ENCODE assay signal across 13 cellular contexts in genomic region chr12:2337031-2338010, GRCh38.
DNase-seq lines count a peak whose midpoint lies in the region; TF ChIP-seq lines count a peak whose summit lies in the region.
"Had no signal": no experiment of that assay in that cellular context is flagged by ENCODE, and none has a peak within 500 bp of the region (broad histone marks: within the 10 kb centered on the region; RNA-seq: fewer than 3 reads in every experiment).

No MANE protein-coding gene starts in this region.

- H3K9me3 ChIP-seq in subcutaneous abdominal adipose tissue (ENCODE audit: control insufficient read depth in 5 of 5, low read length in 5 of 5): no peaks in the 10 kb centered on the region

- 91 to 95% methylated on average over 11 of the region's 11 CpGs for WGBS in lower leg skin, 2 donors

- no peaks in the 10 kb centered on the region for H3K27me3 ChIP-seq in subcutaneous abdominal adipose tissue (ENCODE audit: control insufficient read depth in 5 of 5, insufficient read depth in 4 of 5, low read length in 5 of 5)

- peaks cover 0 to 25% (median 23%) of the 10 kb centered on the region in 5 donors for H3K4me1 ChIP-seq in subcutaneous abdominal adipose tissue (ENCODE audit: control insufficient read depth in 5 of 5, insufficient read depth in 5 of 5, low read length in 5 of 5)

- H3K27ac ChIP-seq in subcutaneous abdominal adipose tissue (ENCODE audit: low read depth, low read length): peak overlapping the region; percentile 9
- H3K27ac ChIP-seq: 22Rv1 had no signal

- no peak for TF ChIP-seq POLR2A in lower leg skin (IDR thresholded peaks at IDR 0.05)

- DNase-seq in DMS79 treated with DMSO at 0.1 percent for 48 hours (lab: John Stamatoyannopoulos, UW) (peak; percentile 15), DMS79 (lab: John Stamatoyannopoulos, UW) (no peak), astrocyte of the hippocampus (ENCODE audit: low read depth, low spot score) (peak; percentile 48), mesenteric fat pad (ENCODE audit: low spot score) (peak; percentile 74), lower leg skin (ENCODE audit: low spot score in 2 of 2) (no peak), H4 (ENCODE audit: low spot score) (no peak), MV-4-11 (lab: John Stamatoyannopoulos, UW) (no peak)
- DNase-seq: activated CD8-positive, alpha-beta memory T cell treated with anti-CD3 and anti-CD28 coated beads, Interleukin-2, amount 50 U/mL, for 48 hours; NCI-H1930; stimulated activated naive CD8-positive, alpha-beta T cell treated with anti-CD3 and anti-CD28 coated beads, Interleukin-15, Interleukin-2, amounts not matched to agents 100 U/mL and 50 U/mL, for 24 hours had no signal

- no peak overlapping the region for H3K4me3 ChIP-seq in subcutaneous abdominal adipose tissue (ENCODE audit: low read depth in 1 of 5, low read length in 5 of 5)
- no peak overlapping the region for H3K4me3 ChIP-seq in lower leg skin (ENCODE audit: low read depth, poor library complexity, severe bottlenecking)
- H3K4me3 ChIP-seq: K562 had no signal

- intact Hi-C loops in lower leg skin (cut with DNase I; ENCODE audit: low total_unique reads): no loop called here

- no peak overlapping the region for H3K9ac ChIP-seq in subcutaneous abdominal adipose tissue (ENCODE audit: low read length in 5 of 5)

- no peaks in the 10 kb centered on the region for H3K36me3 ChIP-seq in subcutaneous abdominal adipose tissue (ENCODE audit: control insufficient read depth in 5 of 5, insufficient read depth in 5 of 5, low read length in 5 of 5)

- no peak for TF ChIP-seq CTCF in lower leg skin (IDR thresholded peaks at IDR 0.05)

Comparison
In these comparisons a context has a peak if more than half of its experiments do, and no peak if none do; other contexts are left out.
1. DNase-seq: peak in DMS79 treated with DMSO at 0.1 percent for 48 hours (single experiment), astrocyte of the hippocampus (single experiment) and mesenteric fat pad (single experiment); none in DMS79 (single experiment), lower leg skin (0 of 2), H4 (single experiment) and MV-4-11 (single experiment).